8 cellular contexts compared by ENCODE assay signal in genomic region chr12:56987551-56988053, GRCh38. TPM values are rescaled to one million over a fixed set of nuclear protein-coding genes. Genes with fewer than 3 reads are reported as not detected.
DNase-seq lines count a peak whose midpoint lies in the region; ATAC-seq and TF ChIP-seq lines count a peak whose summit lies in the region.

No MANE protein-coding gene starts in this region.

- H3K4me1 ChIP-seq in PC-9 (replicated peaks; ENCODE audit: insufficient read depth) (peaks cover 12% of the 10 kb centered on the region), esophagus squamous epithelium (peaks cover 27 to 52% (median 37%) of the 10 kb centered on the region in 3 donors)
- H3K4me1 ChIP-seq in naive thymus-derived CD4-positive, alpha-beta T cell (ENCODE audit: control insufficient read depth in 2 of 2, insufficient read depth in 2 of 2, low read length in 2 of 2), result peaks cover 0 to 7% of the 10 kb centered on the region in 2 donors

- H3K9me3 Mint-ChIP-seq in naive thymus-derived CD4-positive, alpha-beta T cell, result no peaks in the 10 kb centered on the region

- peaks cover 0 to 6% (median 0%) of the 10 kb centered on the region in 5 donors for H3K27me3 Mint-ChIP-seq in naive thymus-derived CD4-positive, alpha-beta T cell

- peak; percentile 89 for ATAC-seq in naive thymus-derived CD4-positive, alpha-beta T cell
- no peak for ATAC-seq in GM21717 (IDR thresholded peaks at IDR 0.05; ENCODE audit: unreplicated experiment)

- H3K9me2 ChIP-seq in PC-9 (ENCODE audit: insufficient read depth), result no peaks in the 10 kb centered on the region

- no peaks in the 10 kb centered on the region for H3K27me3 ChIP-seq in PC-9 (ENCODE audit: insufficient read depth, low read depth)
- H3K27me3 ChIP-seq in esophagus squamous epithelium, result no peaks in the 10 kb centered on the region
- H3K27me3 ChIP-seq in naive thymus-derived CD4-positive, alpha-beta T cell (ENCODE audit: control insufficient read depth in 2 of 2, insufficient read depth in 2 of 2, low read length in 2 of 2), result no peaks in the 10 kb centered on the region

- intact Hi-C loops in PC-9 (cut with micrococcal nuclease; ENCODE audit: unreplicated experiment) (loop anchor here (1.0 kb wide), 2 partner anchors 147 to 230 kb away; no protein-coding TSS in a partner anchor), esophagus squamous epithelium (cut with DNase I) (loop anchor here (5.0 kb wide), 1 partner anchor 230 kb away; no protein-coding TSS in a partner anchor)
- intact Hi-C loops in naive thymus-derived CD4-positive, alpha-beta T cell (cut with micrococcal nuclease), result loop anchor here (1.0 to 2.0 kb wide), 3 partner anchors 147 to 475 kb away; no protein-coding TSS in a partner anchor

- no peaks in the 10 kb centered on the region for H4K20me1 ChIP-seq in PC-9 (ENCODE audit: insufficient read depth)

- no TSS peak for BruUV-seq in PC-9 (replicated peaks; lab: Mats Ljungman, UMichigan)

- H3F3A ChIP-seq in PC-9 (ENCODE audit: insufficient read depth, low read depth), result peaks cover 6% of the 10 kb centered on the region

- no peak overlapping the region for H2AFZ ChIP-seq in PC-9

- DNase-seq in Kasumi-1 (lab: John Stamatoyannopoulos, UW) (peak; percentile 82 to 89), PC-9 (peak in 1 of 2 experiments; percentile 66), esophagus squamous epithelium (lab: John Stamatoyannopoulos, UW) (no peak)
- peak; percentile 76 for DNase-seq in activated T-cell treated with anti-CD3 and anti-CD28 coated beads, Interleukin-2, amount 50 U/mL, for 1 hour
- peak; percentile 51 to 77 (median 66) for DNase-seq in naive thymus-derived CD4-positive, alpha-beta T cell
- DNase-seq in stimulated activated CD8-positive, alpha-beta memory T cell treated with anti-CD3 and anti-CD28 coated beads, Interleukin-7, amount 100 ng/mL, for 48 hours (ENCODE audit: extremely low read depth in 1 of 2, low read depth in 1 of 2), result peak; percentile 33 to 37

- peak overlapping the region in 1 of 9 donors; percentile 21 for H3K27ac Mint-ChIP-seq in naive thymus-derived CD4-positive, alpha-beta T cell

- POLR2A ChIA-PET in PC-9 (lab: Charles Lee; ENCODE audit: unreplicated experiment), result interaction anchor here (0.6 to 0.7 kb wide), 2 partner anchors 354 to 1159 kb away, joined by 5 to 6 read pairs; no protein-coding TSS in a partner anchor
- POLR2A ChIA-PET in naive thymus-derived CD4-positive, alpha-beta T cell (lab: Charles Lee), result interaction anchor here (0.6 kb wide), 1 partner anchor 207 kb away, joined by 3 read pairs; no protein-coding TSS in a partner anchor

- CTCF ChIA-PET in PC-9 (lab: Charles Lee), result interaction anchor here (1.0 to 1.5 kb wide), 2 partner anchors 14 to 148 kb away, joined by 3 to 9 read pairs; no protein-coding TSS in a partner anchor
- CTCF ChIA-PET in naive thymus-derived CD4-positive, alpha-beta T cell (lab: Charles Lee), result interaction anchor here (0.6 to 3.9 kb wide), 13 partner anchors 9 to 466 kb away, joined by 3 to 44 read pairs (median 5); partner anchors contain the start of genes HSD17B6 and RBMS2

- H3K4me2 ChIP-seq in PC-9, result no peak overlapping the region

- peaks cover 9 to 31% (median 23%) of the 10 kb centered on the region in 7 donors for H3K4me1 Mint-ChIP-seq in naive thymus-derived CD4-positive, alpha-beta T cell

- no peaks in the 10 kb centered on the region for H3K36me3 Mint-ChIP-seq in naive thymus-derived CD4-positive, alpha-beta T cell

- H3K27ac ChIP-seq in PC-9 (no peak overlapping the region), esophagus squamous epithelium (peak overlapping the region in 1 of 4 donors; percentile 31)
- H3K27ac ChIP-seq in naive thymus-derived CD4-positive, alpha-beta T cell (ENCODE audit: low read depth, low read length), result no peak overlapping the region

- H3K36me3 ChIP-seq in PC-9 (ENCODE audit: low read depth) (no peaks in the 10 kb centered on the region), esophagus squamous epithelium (no peaks in the 10 kb centered on the region)
- H3K36me3 ChIP-seq in naive thymus-derived CD4-positive, alpha-beta T cell (ENCODE audit: control insufficient read depth in 2 of 3, insufficient read depth in 3 of 3, low read length in 3 of 3), result no peaks in the 10 kb centered on the region

- peak; percentile 96 for TF ChIP-seq CTCF in GM12874 (IDR thresholded peaks at IDR 0.05; ENCODE audit: insufficient read depth, low read depth, low read length)
- TF ChIP-seq CTCF in PC-9 (conservative IDR thresholded peaks at IDR 0.05), result peak; percentile 95
- peak; percentile 94 to 98 (median 96) for TF ChIP-seq CTCF in esophagus squamous epithelium (IDR thresholded peaks at IDR 0.05)

- 19 to 26% methylated on average over 8 to 11 of the region's 11 CpGs for WGBS in esophagus squamous epithelium, 2 donors

- H3K9me3 ChIP-seq in PC-9 (ENCODE audit: insufficient read depth, low read depth) (no peaks in the 10 kb centered on the region), esophagus squamous epithelium (no peaks in the 10 kb centered on the region)
- H3K9me3 ChIP-seq in naive thymus-derived CD4-positive, alpha-beta T cell (ENCODE audit: control insufficient read depth in 2 of 3, low read length in 3 of 3), result no peaks in the 10 kb centered on the region

- H3K79me2 ChIP-seq in PC-9 (ENCODE audit: low read depth), result no peaks in the 10 kb centered on the region

- H3K4me3 ChIP-seq in PC-9 (no peak overlapping the region), esophagus squamous epithelium (no peak overlapping the region)
- no peak overlapping the region for H3K4me3 ChIP-seq in naive thymus-derived CD4-positive, alpha-beta T cell (ENCODE audit: low read length)

- no peak for TF ChIP-seq POLR2A in esophagus squamous epithelium (IDR thresholded peaks at IDR 0.05)

- peak overlapping the region in 6 of 10 donors; percentile 45 to 72 (median 56) for H3K4me3 Mint-ChIP-seq in naive thymus-derived CD4-positive, alpha-beta T cell

RNA-seq across cellular contexts. Expression of gene ZBTB39, which starts 18.7 kb away (rescaled TPM):
- total RNA-seq in PC-9 (2021) (6.5 and 7.6 TPM in 2 replicates), esophagus squamous epithelium (1 to 10 TPM; 2.1 to 6.5 (median 4.0) TPM)
- 10 to 100 TPM in 3 of 5 experiments, 1 to 10 TPM in 2; 5.8 to 12.9 (median 10.7) TPM for total RNA-seq in naive thymus-derived CD4-positive, alpha-beta T cell
- polyA plus RNA-seq in naive thymus-derived CD4-positive, alpha-beta T cell, result 1 to 10 TPM; 2.2 to 3.2 TPM

RNA-seq across cellular contexts. Expression of gene TAC3, which starts 28.7 kb away (rescaled TPM):
- not detected in 2 replicates for total RNA-seq in PC-9 (2021)
- total RNA-seq in esophagus squamous epithelium, result not detected
- 1 to 10 TPM in 1 of 5 experiments, under 1 TPM in 3, not detected in 1; 0.49 to 1.1 (median 0.74) TPM for total RNA-seq in naive thymus-derived CD4-positive, alpha-beta T cell
- not detected for polyA plus RNA-seq in naive thymus-derived CD4-positive, alpha-beta T cell

RNA-seq across cellular contexts. Expression of gene RDH16, which starts 30.2 kb away (rescaled TPM):
- total RNA-seq in PC-9 (2021) (0.79 and 0.88 TPM in 2 replicates), esophagus squamous epithelium (1 to 10 TPM in 3 of 4 donors, under 1 TPM in 1; 0.38 to 4.5 (median 2.1) TPM)
- 1 to 10 TPM in 3 of 5 experiments, under 1 TPM in 2; 0.44 to 2.0 (median 1.2) TPM for total RNA-seq in naive thymus-derived CD4-positive, alpha-beta T cell
- polyA plus RNA-seq in naive thymus-derived CD4-positive, alpha-beta T cell, result under 1 TPM; 0.19 to 0.22 TPM

RNA-seq across cellular contexts. Expression of gene SDR9C7, which starts 53.4 kb away (rescaled TPM):
- total RNA-seq in PC-9 (2021) (not detected in 2 replicates), esophagus squamous epithelium (10 to 100 TPM in 3 of 4 donors, 1 to 10 TPM in 1; 2.9 to 42.1 (median 19.8) TPM)
- not detected for total RNA-seq in naive thymus-derived CD4-positive, alpha-beta T cell
- polyA plus RNA-seq in naive thymus-derived CD4-positive, alpha-beta T cell, result not detected
